In genomic region chr12:89525824-89526770, GRCh38 we compare ENCODE assay signal across 8 cellular contexts. TPM values are rescaled to one million over a fixed set of nuclear protein-coding genes. Genes with fewer than 3 reads are reported as not detected.
A peak's percentile ranks its signal among the peaks of the same experiment; 100 is the strongest.
DNase-seq lines count a peak whose midpoint lies in the region; ATAC-seq and TF ChIP-seq lines count a peak whose summit lies in the region.

POC1B (minus strand) TSS chr12:89526047; CDS start chr12:89525895, 152 bp downstream.

- peaks cover 21 to 23% of the 10 kb centered on the region in 2 donors for H3K36me3 Mint-ChIP-seq in activated naive CD4-positive, alpha-beta T cell treated with anti-CD3 and anti-CD28 coated beads, Interleukin-2, amount 50 U/mL, for 72 hours

- DNase-seq in GM12864 (ENCODE audit: low read depth), result peak; percentile 43
- peak; percentile 93 for DNase-seq in NCI-H1092 treated with DMSO at 0.1 percent for 48 hours (lab: John Stamatoyannopoulos, UW)
- DNase-seq in SKM-1 (lab: John Stamatoyannopoulos, UW; ENCODE audit: unreplicated experiment), result peak; percentile 18
- DNase-seq in activated naive CD4-positive, alpha-beta T cell treated with anti-CD3 and anti-CD28 coated beads, Interleukin-2, amount 50 U/mL, for 72 hours (ENCODE audit: low spot score in 2 of 2), result peak; percentile 74 to 76
- peak; percentile 78 for DNase-seq in glomerular visceral epithelial cell (ENCODE audit: extremely low spot score)
- peak; percentile 20 to 90 (median 79) for DNase-seq in nucleus accumbens (lab: John Stamatoyannopoulos, UW)
- peak; percentile 85 to 86 for DNase-seq in suprapubic skin (ENCODE audit: low spot score in 2 of 2)

- ATAC-seq in HG02642 (IDR thresholded peaks at IDR 0.05; ENCODE audit: poor library complexity, unreplicated experiment), result peak; percentile 78
- ATAC-seq in activated naive CD4-positive, alpha-beta T cell treated with anti-CD3 and anti-CD28 coated beads, Interleukin-2, amount 50 U/mL, for 72 hours, result peak; percentile 60 to 78

- H3K9me3 ChIP-seq in suprapubic skin, result no peaks in the 10 kb centered on the region

- peak within 1 kb of the TSS; percentile 90 for H3K27ac ChIP-seq in suprapubic skin

- H3K4me3 ChIP-seq in GM12864 (ENCODE audit: low read depth, low read length), result peak within 1 kb of the TSS; percentile 99
- peak within 1 kb of the TSS; percentile 96 for H3K4me3 ChIP-seq in suprapubic skin

- TF ChIP-seq EP300 in suprapubic skin (IDR thresholded peaks at IDR 0.05), result no peak

- H3K9me3 Mint-ChIP-seq in activated naive CD4-positive, alpha-beta T cell treated with anti-CD3 and anti-CD28 coated beads, Interleukin-2, amount 50 U/mL, for 72 hours, result no peaks in the 10 kb centered on the region

- TF ChIP-seq POLR2A in suprapubic skin (IDR thresholded peaks at IDR 0.05), result no peak

- TF ChIP-seq CTCF in GM12864 (IDR thresholded peaks at IDR 0.05; ENCODE audit: low read depth, low read length, missing control alignments) (no peak), suprapubic skin (IDR thresholded peaks at IDR 0.05) (no peak)

- 2% methylated on average over 17 of the region's 39 CpGs for WGBS in suprapubic skin

- peak within 1 kb of the TSS; percentile 92 to 95 for H3K27ac Mint-ChIP-seq in activated naive CD4-positive, alpha-beta T cell treated with anti-CD3 and anti-CD28 coated beads, Interleukin-2, amount 50 U/mL, for 72 hours

- no peaks in the 10 kb centered on the region for H3K36me3 ChIP-seq in suprapubic skin

- H3K4me1 ChIP-seq in suprapubic skin, result peaks cover 43% of the 10 kb centered on the region

- H3K27me3 ChIP-seq in suprapubic skin, result no peaks in the 10 kb centered on the region

RNA-seq across cellular contexts. Expression of gene POC1B, which starts in this region (rescaled TPM):
- total RNA-seq in activated naive CD4-positive, alpha-beta T cell treated with anti-CD3 and anti-CD28 coated beads, Interleukin-2, amount 50 U/mL, for 72 hours, result 10 to 100 TPM; 18.3 to 35.8 TPM
- 10 to 100 TPM; 11.3 to 28.2 (median 13.4) TPM for total RNA-seq in suprapubic skin

Comparison
In these comparisons a context has a peak if more than half of its experiments do, and no peak if none do; other contexts are left out.
1. Peak in every context shown above with its lines: DNase-seq, ATAC-seq, H3K4me3 ChIP-seq and H3K27ac ChIP-seq.
2. DNase-seq: peak in every context shown above with its lines; median percentile 93 in NCI-H1092 treated with DMSO at 0.1 percent for 48 hours; 86 in suprapubic skin; 79 in nucleus accumbens; 78 in glomerular visceral epithelial cell; 75 in activated naive CD4-positive, alpha-beta T cell treated with anti-CD3 and anti-CD28 coated beads, Interleukin-2, amount 50 U/mL, for 72 hours; 43 in GM12864; 18 in SKM-1.